22 cellular contexts compared by ENCODE assay signal in genomic region chr11:131373326-131373725, GRCh38. TPM values are rescaled to one million over a fixed set of nuclear protein-coding genes. Genes with fewer than 3 reads are reported as not detected.
"Had no signal": no experiment of that assay in that cellular context is flagged by ENCODE, and none has a peak within 500 bp of the region (broad histone marks: within the 10 kb centered on the region; RNA-seq: fewer than 3 reads in every experiment).

No MANE protein-coding gene starts in this region.

- DNase-seq: activated CD4-positive, alpha-beta T cell treated with anti-CD3 and anti-CD28 coated beads for 4 hours; activated CD4-positive, alpha-beta T cell treated with anti-CD3 and anti-CD28 coated beads, Interleukin-2, amount 50 U/mL, for 4 hours; activated naive CD4-positive, alpha-beta T cell treated with Interleukin-2 at 50 U/mL for 16 hours; activated T-cell treated with anti-CD3 and anti-CD28 coated beads for 4 hours; activated T-cell treated with anti-CD3 and anti-CD28 coated beads, Interleukin-2, amount 50 U/mL, for 72 hours; body of pancreas; cerebellar nuclear complex; foreskin fibroblast; heart left ventricle; hypothalamus; left ventricle myocardium inferior; naive B cell; nephron progenitor cell; ovary; stimulated activated CD4-positive, alpha-beta T cell treated with anti-CD3 and anti-CD28 coated beads, Interleukin-12 subunit alpha, Interleukin-12 subunit beta, amount 100 ng/mL, for 4 hours; stimulated activated CD4-positive, alpha-beta T cell treated with anti-CD3 and anti-CD28 coated beads, Interleukin-4, amount 100 ng/mL, for 1 hour; T-helper 1 cell had no signal

- ATAC-seq: activated T-cell treated with anti-CD3 and anti-CD28 coated beads, Interleukin-2, amount 50 U/mL, for 72 hours; body of pancreas; esophagus mucosa; heart left ventricle; sciatic nerve had no signal

- H3K27ac ChIP-seq: body of pancreas, coronary artery, heart left ventricle, left ventricle myocardium inferior, ovary, skin epidermis, vagina had no signal

RNA-seq across cellular contexts. Expression of gene NTM, which starts 2.9 kb away (rescaled TPM):
- total RNA-seq: activated T-cell treated with anti-CD3 and anti-CD28 coated beads, Interleukin-2, amount 50 U/mL, for 72 hours had no signal
